ENCODE assay signal across 16 cellular contexts in the genomic region with DNA sequence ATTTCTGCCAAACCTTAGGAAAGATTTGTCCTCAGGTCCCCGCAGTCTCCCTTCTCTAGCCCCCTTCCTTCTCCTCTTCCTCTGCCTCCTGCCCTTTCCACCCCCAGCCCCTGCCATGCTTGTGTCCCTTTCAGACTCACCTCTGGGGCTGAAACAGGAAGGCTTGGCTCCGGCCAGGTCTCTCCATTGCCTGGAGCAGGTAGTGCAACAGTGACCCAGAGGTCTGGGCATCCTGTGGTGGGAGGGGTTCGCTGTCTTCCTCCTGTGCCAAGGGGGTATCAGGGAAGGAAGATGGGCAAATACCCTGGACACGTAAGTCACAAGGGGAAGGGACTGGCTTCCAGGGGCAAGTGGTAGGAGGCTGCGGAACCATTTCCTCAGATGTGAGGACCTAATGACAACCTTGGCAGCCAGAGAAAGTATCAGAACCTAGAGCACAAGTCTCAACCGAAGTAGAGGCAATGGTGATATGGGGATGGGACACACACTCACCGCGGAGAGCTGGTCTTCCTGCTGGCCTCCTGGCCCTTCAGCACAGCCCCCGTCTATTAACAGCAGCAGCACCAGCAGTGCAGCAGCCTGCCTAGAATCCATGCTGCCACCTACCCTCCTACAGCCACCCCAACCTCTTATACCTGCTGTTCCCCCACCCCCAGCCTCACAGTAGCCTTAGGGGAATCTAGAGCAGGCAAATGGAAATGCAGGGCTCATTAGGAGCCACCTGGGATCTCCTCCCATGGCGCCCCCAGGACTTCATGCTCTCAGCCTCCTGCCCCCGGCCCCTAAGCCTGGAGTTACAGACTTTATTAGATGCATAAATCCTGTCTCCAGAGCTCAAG. TPM values are rescaled to one million over a fixed set of nuclear protein-coding genes. Genes with fewer than 3 reads are reported as not detected.
A peak's percentile ranks its signal among the peaks of the same experiment; 100 is the strongest.
DNase-seq lines count a peak whose midpoint lies in the region; ATAC-seq and TF ChIP-seq lines count a peak whose summit lies in the region.
"Had no signal": no experiment of that assay in that cellular context is flagged by ENCODE, and none has a peak within 500 bp of the region (broad histone marks: within the 10 kb centered on the region; RNA-seq: fewer than 3 reads in every experiment).

A gene with protein sequence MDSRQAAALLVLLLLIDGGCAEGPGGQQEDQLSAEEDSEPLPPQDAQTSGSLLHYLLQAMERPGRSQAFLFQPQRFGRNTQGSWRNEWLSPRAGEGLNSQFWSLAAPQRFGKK (minus strand): TSS at position 604 of the 839 bp plus-strand sequence. CDS start 10 bp downstream, at position 594.

- no peak within 1 kb of the TSS for H3K4me3 ChIP-seq in SK-N-MC
- H3K4me3 ChIP-seq in thoracic aorta, result peak within 1 kb of the TSS; percentile 15
- no peak within 1 kb of the TSS for H3K4me3 ChIP-seq in H7 (ENCODE audit: insufficient read depth, low read depth, low read length)
- H3K4me3 ChIP-seq: stomach had no signal

- peak within 1 kb of the TSS; percentile 33 for H3K27ac Mint-ChIP-seq in activated T-cell treated with anti-CD3 and anti-CD28 coated beads, Interleukin-2, amount 50 U/mL, for 24 hours
- H3K27ac Mint-ChIP-seq in glutamatergic neuron (ENCODE audit: unreplicated experiment), result peak within 1 kb of the TSS; percentile 59

- peak within 1 kb of the TSS; percentile 55; the same call in 1 of the 2 replicates for H3K27ac ChIP-seq in SK-N-MC
- peak within 1 kb of the TSS; percentile 70 to 99 for H3K27ac ChIP-seq in thoracic aorta

- no peak for TF ChIP-seq CTCF in glutamatergic neuron (IDR thresholded peaks at IDR 0.05; ENCODE audit: partially characterized antibody, unreplicated experiment)
- no peak for TF ChIP-seq CTCF in thoracic aorta (IDR thresholded peaks at IDR 0.05)

- H3K9me3 ChIP-seq in SK-N-MC (ENCODE audit: low read depth, low read length), result no peaks in the 10 kb centered on the region
- no peaks in the 10 kb centered on the region for H3K9me3 ChIP-seq in thoracic aorta
- H3K9me3 ChIP-seq: stomach had no signal

- no peak within 1 kb of the TSS for H3K9ac ChIP-seq in SK-N-MC (ENCODE audit: insufficient read length)

- peaks cover 25 to 67% of the 10 kb centered on the region in 2 donors for H3K4me1 ChIP-seq in thoracic aorta (ENCODE audit: control insufficient read depth in 1 of 2, low read depth in 2 of 2)

- no peaks in the 10 kb centered on the region for H3K27me3 Mint-ChIP-seq in activated T-cell treated with anti-CD3 and anti-CD28 coated beads, Interleukin-2, amount 50 U/mL, for 24 hours
- H3K27me3 Mint-ChIP-seq in glutamatergic neuron (ENCODE audit: unreplicated experiment), result peaks cover 2% of the 10 kb centered on the region
- H3K27me3 Mint-ChIP-seq: memory B cell had no signal

- H3K36me3 Mint-ChIP-seq in activated T-cell treated with anti-CD3 and anti-CD28 coated beads, Interleukin-2, amount 50 U/mL, for 24 hours (ENCODE audit: low read depth), result peaks cover 59% of the 10 kb centered on the region
- no peaks in the 10 kb centered on the region for H3K36me3 Mint-ChIP-seq in glutamatergic neuron (ENCODE audit: unreplicated experiment)

- H3K4me1 Mint-ChIP-seq in activated T-cell treated with anti-CD3 and anti-CD28 coated beads, Interleukin-2, amount 50 U/mL, for 24 hours (ENCODE audit: low read depth), result peaks cover 25% of the 10 kb centered on the region
- H3K4me1 Mint-ChIP-seq in glutamatergic neuron (ENCODE audit: low read depth, unreplicated experiment), result peaks cover 10% of the 10 kb centered on the region

- ATAC-seq in thoracic aorta (ENCODE audit: insufficient number of reproducible peaks, low FRiP score, low read depth), result no peak

- H3K4me3 Mint-ChIP-seq in activated T-cell treated with anti-CD3 and anti-CD28 coated beads, Interleukin-2, amount 50 U/mL, for 24 hours, result no peak within 1 kb of the TSS
- peak within 1 kb of the TSS; percentile 55 for H3K4me3 Mint-ChIP-seq in glutamatergic neuron (ENCODE audit: unreplicated experiment)
- H3K4me3 Mint-ChIP-seq: memory B cell had no signal

- no peaks in the 10 kb centered on the region for H3K9me3 Mint-ChIP-seq in activated T-cell treated with anti-CD3 and anti-CD28 coated beads, Interleukin-2, amount 50 U/mL, for 24 hours
- peaks cover 3% of the 10 kb centered on the region for H3K9me3 Mint-ChIP-seq in glutamatergic neuron (ENCODE audit: unreplicated experiment)
- H3K9me3 Mint-ChIP-seq: memory B cell; T-helper 2 cell treated with Interferon-gamma antibody and Interleukin-4, amounts not matched to agents 5 μg/mL and 100 μg/mL, for 36 hours had no signal

- DNase-seq in activated T-cell treated with anti-CD3 and anti-CD28 coated beads, Interleukin-2, amount 50 U/mL, for 24 hours, result no peak
- no peak for DNase-seq in activated T-cell treated with anti-CD3 and anti-CD28 coated beads, Interleukin-2, amount 50 U/mL, for 1 hour
- DNase-seq in SK-N-MC (ENCODE audit: low read depth, low spot score), result no peak
- no peak for DNase-seq in glutamatergic neuron
- no peak for DNase-seq in thoracic aorta (ENCODE audit: low spot score)
- DNase-seq in activated gamma-delta T cell treated with Interleukin-2 at 50 U/mL for 16 hours, result no peak
- no peak for DNase-seq in activated naive CD4-positive, alpha-beta T cell treated with anti-CD3 and anti-CD28 coated beads, Interleukin-2, amount 50 U/mL, for 16 hours
- DNase-seq in H7, result no peak
- DNase-seq: cortex of kidney; GOT3; NCI-H345; SIG-M5; stimulated activated CD4-positive, alpha-beta T cell treated with anti-CD3 and anti-CD28 coated beads, Interleukin-15, amount 100 ng/mL, for 24 hours; stomach had no signal

- H3K27me3 ChIP-seq in thoracic aorta (replicated peaks; ENCODE audit: insufficient read depth), result no peaks in the 10 kb centered on the region
- H3K27me3 ChIP-seq in H7 (ENCODE audit: control insufficient read depth, insufficient read depth, low read length), result no peaks in the 10 kb centered on the region
- H3K27me3 ChIP-seq: stomach had no signal

- H3K36me3 ChIP-seq in SK-N-MC (ENCODE audit: insufficient read depth, low read length), result peaks cover 47% of the 10 kb centered on the region
- peaks cover 13% of the 10 kb centered on the region for H3K36me3 ChIP-seq in thoracic aorta
- H3K36me3 ChIP-seq in H7 (replicated peaks; ENCODE audit: control insufficient read depth, insufficient read depth, low read length), result peaks cover 16% of the 10 kb centered on the region

RNA-seq across cellular contexts. Expression of the gene that starts here (rescaled TPM):
- not detected for total RNA-seq in glutamatergic neuron (ENCODE audit: unreplicated experiment)
- 1 to 10 TPM in 1 of 2 donors, not detected in 1; 9.1 TPM for total RNA-seq in thoracic aorta
- total RNA-seq in H7 (2014; rRNA removed; shearing (Covaris generic)), result not detected in 2 replicates
- total RNA-seq: stomach had no signal
